12 cellular contexts compared by ENCODE assay signal in the genomic region with DNA sequence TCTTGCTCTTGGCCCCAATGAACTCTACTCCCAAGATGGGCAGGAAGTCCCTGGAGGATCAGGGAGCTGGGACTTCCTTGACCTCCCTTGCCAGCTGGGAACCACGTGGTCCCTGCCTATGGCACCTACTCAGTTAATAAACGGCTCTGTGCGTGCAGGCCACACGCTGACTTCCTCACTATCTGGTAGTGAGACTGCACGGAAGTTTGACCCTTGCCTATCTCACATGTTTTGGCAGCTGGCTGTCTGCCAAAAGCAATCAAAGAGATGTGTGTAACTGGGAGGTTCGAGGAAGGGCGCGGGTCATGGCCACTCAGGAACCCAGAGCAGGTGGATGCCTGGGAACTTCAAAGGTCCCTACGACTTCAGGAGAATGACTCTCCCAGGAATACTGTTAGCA. TPM values are rescaled to one million over a fixed set of nuclear protein-coding genes. Genes with fewer than 3 reads are reported as not detected.
DNase-seq lines count a peak whose midpoint lies in the region; ATAC-seq and FAIRE-seq lines count a peak whose summit lies in the region.
"Had no signal": no experiment of that assay in that cellular context is flagged by ENCODE, and none has a peak within 500 bp of the region (broad histone marks: within the 10 kb centered on the region; RNA-seq: fewer than 3 reads in every experiment).

No MANE protein-coding gene starts in this region.

- peaks cover 0 to 6% (median 0%) of the 10 kb centered on the region in 3 donors for H3K4me1 Mint-ChIP-seq in T-cell

- no peak overlapping the region for H2BK12ac ChIP-seq in trophoblast cell (ENCODE audit: low read length)

- H3K79me1 ChIP-seq in trophoblast cell (ENCODE audit: low read length), result no peaks in the 10 kb centered on the region

- no peak overlapping the region for H2AK5ac ChIP-seq in trophoblast cell (ENCODE audit: low read length)

- CTCF ChIA-PET in T-cell (lab: Charles Lee), result no interaction called here

- H3K27me3 ChIP-seq in trophoblast cell (ENCODE audit: insufficient read depth, low read length), result no peaks in the 10 kb centered on the region

- no peak overlapping the region for H3K23ac ChIP-seq in trophoblast cell (ENCODE audit: low read length)

- H2BK120ac ChIP-seq in trophoblast cell (ENCODE audit: insufficient read depth, low read length, poor library complexity), result no peak overlapping the region

- H3K18ac ChIP-seq in trophoblast cell (ENCODE audit: low read length), result no peak overlapping the region

- DNase-seq in CD1c-positive myeloid dendritic cell (ENCODE audit: extremely low spot score) (peak; percentile 88), NAMALWA (ENCODE audit: low spot score) (peak; percentile 13), dermis microvascular lymphatic vessel endothelial cell (ENCODE audit: low read depth in 2 of 2) (peak; percentile 64 to 74), mucosa of gallbladder (ENCODE audit: low spot score) (peak; percentile 66), trophoblast cell (no peak), HTR-8/SVneo (ENCODE audit: insufficient read length, low spot score) (no peak), SIG-M5 treated with dmso at 0.1 percent for 504 hours (lab: John Stamatoyannopoulos, UW; ENCODE audit: unreplicated experiment) (no peak), T-cell (no peak)
- DNase-seq: EL, NCI-H187 had no signal

- H3K27me3 Mint-ChIP-seq in T-cell, result no peaks in the 10 kb centered on the region
- H3K27me3 Mint-ChIP-seq: natural killer cell treated with Interleukin-12 subunit alpha and Interleukin-12 subunit beta and Interleukin-15 and Interleukin-18, amount 100 ng/mL, for 72 hours had no signal

- H3K4ac ChIP-seq in trophoblast cell (ENCODE audit: low read depth, low read length), result no peak overlapping the region

- H3K9me3 ChIP-seq in trophoblast cell (ENCODE audit: insufficient read depth, low read depth, low read length), result peaks cover 5% of the 10 kb centered on the region

- H4K8ac ChIP-seq in trophoblast cell (ENCODE audit: low read depth, low read length), result no peak overlapping the region

- H3K79me2 ChIP-seq in trophoblast cell (ENCODE audit: control insufficient read depth, insufficient read depth, low read length, poor library complexity), result no peaks in the 10 kb centered on the region

- no peak overlapping the region for H4K91ac ChIP-seq in trophoblast cell (ENCODE audit: low read depth, low read length)

- H2AFZ ChIP-seq in trophoblast cell (ENCODE audit: insufficient read depth, low read length, poor library complexity), result no peak overlapping the region

- no peak overlapping the region for H3K4me3 ChIP-seq in trophoblast cell (ENCODE audit: low read depth, low read length)

- H3K4me3 Mint-ChIP-seq in T-cell, result no peak overlapping the region
- H3K4me3 Mint-ChIP-seq: natural killer cell treated with Interleukin-12 subunit alpha and Interleukin-12 subunit beta and Interleukin-15 and Interleukin-18, amount 100 ng/mL, for 72 hours; T-helper 1 cell treated with Interleukin-12 subunit alpha and Interleukin-12 subunit beta and Interleukin-4 antibody, amounts not matched to agents 30 μg/mL and 1 μg/mL, for 36 hours had no signal

- H4K12ac ChIP-seq in trophoblast cell (ENCODE audit: low read depth, low read length), result no peak overlapping the region

- peaks cover 96 to 100% of the 10 kb centered on the region in 2 experiments for H3K36me3 ChIP-seq in trophoblast cell (ENCODE audit: control insufficient read depth in 1 of 2, insufficient read depth in 2 of 2, low read length in 2 of 2)

- no CpG with 5 or more reads among the region's 9 CpGs for WGBS in trophoblast cell (ENCODE audit: extremely low coverage, insufficient coverage, insufficient read length)

- H3K4me1 ChIP-seq in trophoblast cell (ENCODE audit: control insufficient read depth in 1 of 2, insufficient read depth in 2 of 2, low read length in 2 of 2), result no peaks in the 10 kb centered on the region

- H3K4me2 ChIP-seq in trophoblast cell (ENCODE audit: low read length), result no peak overlapping the region

- no peak overlapping the region for H2BK5ac ChIP-seq in trophoblast cell (ENCODE audit: low read depth, low read length, poor library complexity)

- peaks cover 40% of the 10 kb centered on the region for H3K36me3 Mint-ChIP-seq in T-cell

- no peak for ATAC-seq in T-cell (replicated peaks in 1 of 4)
- ATAC-seq: natural killer cell treated with Interleukin-12 subunit alpha and Interleukin-12 subunit beta and Interleukin-15 and Interleukin-18, amount 100 ng/mL, for 72 hours had no signal

- POLR2A ChIA-PET in T-cell (lab: Charles Lee), result no interaction called here

- H3K27ac Mint-ChIP-seq in T-cell, result no peak overlapping the region
- H3K27ac Mint-ChIP-seq: natural killer cell treated with Interleukin-12 subunit alpha and Interleukin-12 subunit beta and Interleukin-15 and Interleukin-18, amount 100 ng/mL, for 72 hours; T-helper 1 cell treated with Interleukin-12 subunit alpha and Interleukin-12 subunit beta and Interleukin-4 antibody, amounts not matched to agents 30 μg/mL and 1 μg/mL, for 36 hours had no signal

- H3K9me3 Mint-ChIP-seq in T-cell, result no peaks in the 10 kb centered on the region
- H3K9me3 Mint-ChIP-seq: natural killer cell treated with Interleukin-12 subunit alpha and Interleukin-12 subunit beta and Interleukin-15 and Interleukin-18, amount 100 ng/mL, for 72 hours; T-helper 1 cell treated with Interleukin-12 subunit alpha and Interleukin-12 subunit beta and Interleukin-4 antibody, amounts not matched to agents 30 μg/mL and 1 μg/mL, for 36 hours had no signal

- no peak overlapping the region for H3K9ac ChIP-seq in trophoblast cell (ENCODE audit: low read length)

- FAIRE-seq in HTR-8/SVneo (lab: Jason Lieb, UNC), result no peak

- H3K27ac ChIP-seq in trophoblast cell (ENCODE audit: low read depth, low read length), result no peak overlapping the region

- H3K14ac ChIP-seq in trophoblast cell (ENCODE audit: low read length), result no peak overlapping the region

RNA-seq across cellular contexts. Expression of gene RFLNA, which starts 57.9 kb away (rescaled TPM):
- total RNA-seq in dermis microvascular lymphatic vessel endothelial cell (under 0.01 TPM in 2 replicates), mucosa of gallbladder (0.49 TPM), T-cell (not detected)
- polyA plus RNA-seq in trophoblast cell (2013), result 1.00 and 1.4 TPM in 2 replicates
- total RNA-seq: natural killer cell treated with Interleukin-12 subunit alpha and Interleukin-12 subunit beta and Interleukin-15 and Interleukin-18, amount 100 ng/mL, for 72 hours had no signal

Comparison
In these comparisons a context has a peak if more than half of its experiments do, and no peak if none do; other contexts are left out.
1. DNase-seq: peak in CD1c-positive myeloid dendritic cell (single experiment), NAMALWA (single experiment), dermis microvascular lymphatic vessel endothelial cell (2 of 2) and mucosa of gallbladder (single experiment); none in trophoblast cell (0 of 2), HTR-8/SVneo (single experiment), SIG-M5 treated with dmso at 0.1 percent for 504 hours (single experiment) and T-cell (0 of 34).